In genomic region chr9:106801816-106802215, GRCh38 we compare ENCODE assay signal across 24 cellular contexts.
DNase-seq lines count a peak whose midpoint lies in the region; ATAC-seq, FAIRE-seq and TF ChIP-seq lines count a peak whose summit lies in the region.
"Had no signal": no experiment of that assay in that cellular context is flagged by ENCODE, and none has a peak within 500 bp of the region (broad histone marks: within the 10 kb centered on the region; RNA-seq: fewer than 3 reads in every experiment).

No MANE protein-coding gene starts in this region.

- H3K9me3 Mint-ChIP-seq in osteocyte (ENCODE audit: unreplicated experiment), result no peaks in the 10 kb centered on the region
- H3K9me3 Mint-ChIP-seq: HFFc6 had no signal

- H3K36me3 ChIP-seq in H1 (ENCODE audit: control insufficient read depth in 2 of 4, insufficient read depth in 4 of 4, low read length in 3 of 4), result no peaks in the 10 kb centered on the region
- no peaks in the 10 kb centered on the region for H3K36me3 ChIP-seq in mammary epithelial cell (ENCODE audit: insufficient read depth, low read length)
- H3K36me3 ChIP-seq: BE2C; BLaER1 treated with 17β-estradiol and CSF1 and Interleukin-3, amounts not matched to agents 10 nM and 100 nM; HAP-1 had no signal

- intact Hi-C loops in mammary epithelial cell (cut with micrococcal nuclease), result no loop called here

- H4K8ac ChIP-seq in H1 (ENCODE audit: extremely low read depth, insufficient read depth, low read length), result no peak overlapping the region

- ATAC-seq in A549, result no peak

- no peak overlapping the region for H2BK20ac ChIP-seq in H1 (ENCODE audit: low read length)

- no peaks in the 10 kb centered on the region for H4K20me1 ChIP-seq in H1 (replicated peaks in 1 of 2; ENCODE audit: control insufficient read depth in 1 of 2, insufficient read depth in 2 of 2, low read length in 2 of 2)
- no peaks in the 10 kb centered on the region for H4K20me1 ChIP-seq in mammary epithelial cell (ENCODE audit: insufficient read depth, low read length)
- H4K20me1 ChIP-seq: BLaER1 treated with 17β-estradiol and CSF1 and Interleukin-3, amounts not matched to agents 10 nM and 100 nM had no signal

- H3K18ac ChIP-seq in H1 (ENCODE audit: extremely low read depth, low read length), result no peak overlapping the region

- H3K27me3 ChIP-seq in H1 (replicated peaks in 1 of 4; ENCODE audit: control insufficient read depth in 3 of 4, extremely low read depth in 1 of 4, insufficient read depth in 3 of 4, low read length in 3 of 4), result no peaks in the 10 kb centered on the region
- H3K27me3 ChIP-seq in mammary epithelial cell (ENCODE audit: insufficient read depth, low read length), result no peaks in the 10 kb centered on the region
- H3K27me3 ChIP-seq: BE2C; BLaER1 treated with 17β-estradiol and CSF1 and Interleukin-3, amounts not matched to agents 10 nM and 100 nM had no signal

- no peaks in the 10 kb centered on the region for H3K27me3 Mint-ChIP-seq in osteocyte (ENCODE audit: unreplicated experiment)
- H3K27me3 Mint-ChIP-seq: CD8-positive, alpha-beta memory T cell had no signal

- H2BK12ac ChIP-seq in H1 (ENCODE audit: low read depth, low read length), result no peak overlapping the region

- H4K91ac ChIP-seq in H1 (replicated peaks; ENCODE audit: insufficient read length, low read length), result no peak overlapping the region

- DNase-seq in A549 (ENCODE audit: low read depth in 1 of 2, low spot score in 1 of 2) (no peak), H54 (ENCODE audit: insufficient read length, low spot score) (no peak), H1 (ENCODE audit: low read depth in 1 of 2, low spot score in 2 of 2) (no peak), osteocyte (ENCODE audit: extremely low spot score, unreplicated experiment) (no peak), mammary epithelial cell (no peak), middle frontal gyrus (ENCODE audit: extremely low spot score, low spot score) (no peak), NCI-H345 (lab: John Stamatoyannopoulos, UW) (no peak)
- DNase-seq: ACHN; AML-193; BE2C; CD4-positive, alpha-beta T cell; CD8-positive, alpha-beta memory T cell; DMS 273 treated with DMSO at 0.1 percent for 48 hours; DMS79; GF-D8; GM23248; HFFc6 had no signal

- no peak overlapping the region for H3K27ac ChIP-seq in A549
- H3K27ac ChIP-seq in H1 (ENCODE audit: low read depth, low read length), result no peak overlapping the region
- no peak overlapping the region for H3K27ac ChIP-seq in mammary epithelial cell (ENCODE audit: insufficient read depth, low read depth, low read length)
- H3K27ac ChIP-seq: BLaER1 treated with 17β-estradiol and CSF1 and Interleukin-3, amounts not matched to agents 10 nM and 100 nM; GM23248 had no signal

- peaks cover 6% of the 10 kb centered on the region; the same call in 1 of the 3 replicates for H3K4me1 ChIP-seq in A549
- no peaks in the 10 kb centered on the region for H3K4me1 ChIP-seq in H1 (replicated peaks in 1 of 4; ENCODE audit: control insufficient read depth in 3 of 4, insufficient read depth in 4 of 4, low read length in 3 of 4)
- H3K4me1 ChIP-seq in mammary epithelial cell (ENCODE audit: insufficient read depth, low read length), result peaks cover 13% of the 10 kb centered on the region
- H3K4me1 ChIP-seq: BE2C; BLaER1 treated with 17β-estradiol and CSF1 and Interleukin-3, amounts not matched to agents 10 nM and 100 nM; HAP-1 had no signal

- H3K56ac ChIP-seq in H1 (replicated peaks; ENCODE audit: insufficient read length, low read depth, low read length), result no peak overlapping the region

- no peak overlapping the region for H2AK5ac ChIP-seq in H1 (ENCODE audit: low read depth, low read length)

- TF ChIP-seq CTCF in A549 (IDR thresholded peaks at IDR 0.05) (no peak), H1 (IDR thresholded peaks at IDR 0.05; ENCODE audit: control extremely low read depth in 1 of 3, insufficient read depth in 1 of 3, low read depth in 1 of 3, low read length in 3 of 3) (no peak), osteocyte (IDR thresholded peaks at IDR 0.05) (no peak), mammary epithelial cell (conservative IDR thresholded peaks at IDR 0.05 in 1 of 2, IDR thresholded peaks at IDR 0.05 in 1 of 2; ENCODE audit: extremely low read depth in 1 of 2, insufficient read depth in 1 of 2, low read depth in 1 of 2, low read length in 2 of 2) (no peak)

- peaks cover 5% of the 10 kb centered on the region; the same call in 2 of the 3 replicates for H3K9me3 ChIP-seq in A549
- H3K9me3 ChIP-seq in H1 (ENCODE audit: insufficient read depth in 2 of 2, low read depth in 1 of 2, low read length in 1 of 2), result no peaks in the 10 kb centered on the region
- peaks cover 5% of the 10 kb centered on the region for H3K9me3 ChIP-seq in mammary epithelial cell (replicated peaks; ENCODE audit: insufficient read depth, low read length)
- H3K9me3 ChIP-seq: BE2C, HAP-1 had no signal

- in situ Hi-C loops in mammary epithelial cell (cut with MboI; ENCODE audit: low sequenced_read_pairs in 2 of 2), result no loop called here

- H3K4me2 ChIP-seq in A549 (no peak overlapping the region), H1 (ENCODE audit: insufficient read depth in 1 of 2, low read depth in 2 of 2, low read length in 2 of 2) (no peak overlapping the region), mammary epithelial cell (ENCODE audit: insufficient read depth, low read depth, low read length) (no peak overlapping the region)
- H3K4me2 ChIP-seq: BLaER1 treated with 17β-estradiol and CSF1 and Interleukin-3, amounts not matched to agents 10 nM and 100 nM had no signal

- no peak overlapping the region for H3K23ac ChIP-seq in H1 (ENCODE audit: insufficient read length)

- H3K36me3 Mint-ChIP-seq in osteocyte (ENCODE audit: unreplicated experiment), result no peaks in the 10 kb centered on the region
- H3K36me3 Mint-ChIP-seq: CD14-positive monocyte; CD8-positive, alpha-beta memory T cell had no signal

- no peak overlapping the region for H2BK5ac ChIP-seq in H1 (ENCODE audit: low read depth, low read length)

- no peak overlapping the region for H3K4ac ChIP-seq in H1 (replicated peaks; ENCODE audit: insufficient read length, low read depth, low read length)

- no peak overlapping the region for H3K4me3 Mint-ChIP-seq in osteocyte (ENCODE audit: unreplicated experiment)
- H3K4me3 Mint-ChIP-seq: CD14-positive monocyte; CD4-positive, alpha-beta T cell; CD8-positive, alpha-beta memory T cell; HFFc6 had no signal

- dilution Hi-C loops in mammary epithelial cell (cut with HindIII; ENCODE audit: low sequenced_read_pairs), result no loop called here

- WGBS in A549 (ENCODE audit: missing lambda C conversion rate), result 46% methylated on average over 2 of the region's 2 CpGs
- 95% methylated on average over 2 of the region's 2 CpGs; no CpG with 5 or more reads in 1 of the 2 experiments for WGBS in H1 (ENCODE audit: extremely low coverage in 1 of 2, insufficient coverage in 1 of 2, insufficient read length in 1 of 2, insufficient replicate concordance in 2 of 2, low coverage in 1 of 2, low lambda C conversion rate in 2 of 2, missing lambda C conversion rate in 1 of 2), 2 experiments
- 100% methylated on average over 2 of the region's 2 CpGs for WGBS in mammary epithelial cell (ENCODE audit: low coverage, missing lambda C conversion rate)

- FAIRE-seq in A549 (lab: Jason Lieb, UNC) (no peak), H54 (lab: Jason Lieb, UNC) (peak; percentile 48), H1 (lab: Jason Lieb, UNC) (no peak)
- FAIRE-seq: A204.1, D721Med, GM12891, GM19239 had no signal

- TF ChIP-seq POLR2A in A549 (IDR thresholded peaks at IDR 0.05; ENCODE audit: low read length) (no peak), H54 (IDR thresholded peaks at IDR 0.05; ENCODE audit: low read depth, low read length) (no peak), H1 (IDR thresholded peaks at IDR 0.05; ENCODE audit: control extremely low read depth in 1 of 2, low read depth in 2 of 2, low read length in 2 of 2) (no peak)

- BruUV-seq in mammary epithelial cell (replicated peaks; lab: Mats Ljungman, UMichigan), result no TSS peak

- POLR2A ChIA-PET in A549 (lab: Yijun Ruan, JAX) (no interaction called here), H1 (lab: Charles Lee; ENCODE audit: partially characterized antibody) (no interaction called here)

- peak overlapping the region; percentile 92 for H3K27ac Mint-ChIP-seq in osteocyte (ENCODE audit: unreplicated experiment)
- H3K27ac Mint-ChIP-seq: CD14-positive monocyte; CD4-positive, alpha-beta T cell; CD8-positive, alpha-beta memory T cell; HFFc6 had no signal

- no peaks in the 10 kb centered on the region for H3K23me2 ChIP-seq in H1 (ENCODE audit: low read depth, low read length)

- no peak overlapping the region for H3K4me3 ChIP-seq in A549
- no peak overlapping the region for H3K4me3 ChIP-seq in H1 (ENCODE audit: extremely low read depth in 1 of 4, insufficient read depth in 2 of 4, low read depth in 3 of 4, low read length in 4 of 4)
- no peak overlapping the region for H3K4me3 ChIP-seq in mammary epithelial cell (replicated peaks in 1 of 3; ENCODE audit: insufficient read depth in 1 of 3, low read depth in 2 of 3, low read length in 3 of 3)
- H3K4me3 ChIP-seq: BLaER1 treated with 17β-estradiol and CSF1 and Interleukin-3, amounts not matched to agents 10 nM and 100 nM; GM23248; HAP-1 had no signal

- H2AFZ ChIP-seq in H1 (ENCODE audit: low read length) (0 out of 2 replicates have a peak overlapping the region, but pooled peaks have one; percentile 3), mammary epithelial cell (ENCODE audit: low read depth, low read length) (no peak overlapping the region)
- H2AFZ ChIP-seq: GM23248 had no signal

- TF ChIP-seq RAD21 in A549 (conservative IDR thresholded peaks at IDR 0.05 in 1 of 2, IDR thresholded peaks at IDR 0.05 in 1 of 2) (no peak), H1 (IDR thresholded peaks at IDR 0.05 in 1 of 2, conservative IDR thresholded peaks at IDR 0.05 in 1 of 2; ENCODE audit: low read depth in 2 of 2, low read length in 2 of 2) (no peak)

- no peak overlapping the region for H3K14ac ChIP-seq in H1 (ENCODE audit: insufficient read length)

- peaks cover 58% of the 10 kb centered on the region for H3K4me1 Mint-ChIP-seq in osteocyte (ENCODE audit: unreplicated experiment)
- H3K4me1 Mint-ChIP-seq: CD14-positive monocyte; CD8-positive, alpha-beta memory T cell had no signal

- no peak for TF ChIP-seq EP300 in A549 (IDR thresholded peaks at IDR 0.05)
- no peak for TF ChIP-seq EP300 in H1 (IDR thresholded peaks at IDR 0.05; ENCODE audit: borderline replicate concordance in 1 of 2, low read depth in 2 of 2, low read length in 2 of 2)

- no peak overlapping the region for H4K5ac ChIP-seq in H1 (ENCODE audit: insufficient read length, low read depth, low read length)

- no peak overlapping the region for H2BK15ac ChIP-seq in H1 (ENCODE audit: low read length)

- CTCF ChIA-PET in A549 (lab: Yijun Ruan, JAX), result no interaction called here
- CTCF ChIA-PET in H1 (lab: Charles Lee; ENCODE audit: partially characterized antibody), result interaction anchor here (0.8 kb wide), 1 partner anchor 363 kb away, joined by 3 read pairs; no protein-coding TSS in a partner anchor
- CTCF ChIA-PET in mammary epithelial cell (lab: Charles Lee; ENCODE audit: low non-redundant PET), result no interaction called here

- H3K79me2 ChIP-seq in H1 (ENCODE audit: control insufficient read depth in 1 of 2, insufficient read depth in 2 of 2, low read length in 2 of 2), result no peaks in the 10 kb centered on the region
- H3K79me2 ChIP-seq in mammary epithelial cell (ENCODE audit: insufficient read depth, low read length), result no peaks in the 10 kb centered on the region

- no peak overlapping the region for H3K9ac ChIP-seq in H1 (replicated peaks in 1 of 4; ENCODE audit: extremely low read depth in 1 of 4, low read depth in 3 of 4, low read length in 3 of 4)
- H3K9ac ChIP-seq in mammary epithelial cell (ENCODE audit: insufficient read depth, low read length), result no peak overlapping the region
- H3K9ac ChIP-seq: BLaER1 treated with 17β-estradiol and CSF1 and Interleukin-3, amounts not matched to agents 10 nM and 100 nM; GM23248 had no signal

- no peak overlapping the region for H2BK120ac ChIP-seq in H1 (replicated peaks; ENCODE audit: low read depth, low read length)

- no peaks in the 10 kb centered on the region for H3K79me1 ChIP-seq in H1 (ENCODE audit: low read depth, low read length)

Comparison
In these comparisons a context has a peak if more than half of its experiments do, and no peak if none do; other contexts are left out.
1. Of the 18 proteins assayed by ChIP-seq in both H1 and A549: peak only in H1: none; only in A549: MAFK; in both: none; in neither: 17.